In the genomic region with DNA sequence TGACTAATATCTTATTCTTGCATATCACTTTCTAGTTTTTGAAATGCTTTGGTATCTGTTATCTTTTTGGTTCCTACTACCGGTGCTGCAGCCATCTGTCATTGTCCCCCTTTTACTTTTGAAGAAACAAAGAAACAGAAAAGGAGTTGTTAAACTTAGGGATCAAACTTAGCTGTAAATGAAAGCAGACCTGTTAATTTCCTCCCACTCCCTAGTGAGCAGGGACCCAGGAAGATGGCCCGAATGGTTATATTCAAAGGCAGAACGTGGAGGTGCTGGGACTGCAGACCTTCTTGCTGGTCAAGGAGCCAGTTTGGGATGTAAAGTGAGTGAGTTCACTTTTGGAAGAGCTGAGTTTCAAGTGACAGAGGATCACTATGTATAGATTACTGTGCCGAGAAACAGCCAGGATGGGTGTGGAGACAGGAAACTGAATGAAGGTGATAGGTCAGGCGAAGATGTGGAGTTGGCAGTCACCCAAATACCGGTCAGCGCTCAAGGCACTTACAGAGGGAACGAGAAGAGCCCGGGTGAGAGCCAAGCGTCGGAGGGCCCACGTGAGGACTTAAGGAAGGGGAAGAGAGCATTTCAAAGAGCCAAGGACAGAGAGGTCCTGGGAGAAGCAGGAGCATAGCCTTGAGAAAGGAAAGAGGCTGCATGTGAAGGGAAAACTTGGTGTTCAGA, we compare ENCODE assay signal across 9 cellular contexts. TPM values are rescaled to one million over a fixed set of nuclear protein-coding genes. Genes with fewer than 3 reads are reported as not detected.
DNase-seq lines count a peak whose midpoint lies in the region; ATAC-seq lines count a peak whose summit lies in the region.
"Had no signal": no experiment of that assay in that cellular context is flagged by ENCODE, and none has a peak within 500 bp of the region (broad histone marks: within the 10 kb centered on the region; RNA-seq: fewer than 3 reads in every experiment).

No MANE protein-coding gene starts in this region.

- H2AK5ac ChIP-seq in neuronal stem cell (ENCODE audit: low read depth, low read length), result no peak overlapping the region

- H2AFZ ChIP-seq in neuronal stem cell (ENCODE audit: low read length), result peak overlapping the region; percentile 46

- H4K8ac ChIP-seq in neuronal stem cell (ENCODE audit: low read depth, low read length), result no peak overlapping the region

- H3K9ac ChIP-seq in neuronal stem cell (ENCODE audit: low read depth, low read length, poor library complexity), result no peak overlapping the region

- WGBS in neuronal stem cell (ENCODE audit: extremely low coverage in 2 of 2, insufficient read length in 2 of 2, insufficient replicate concordance in 1 of 2), 2 donors, result no CpG with 5 or more reads among the region's 12 CpGs

- no peak overlapping the region for H3K27ac ChIP-seq in neuronal stem cell (replicated peaks; ENCODE audit: low read length)
- H3K27ac ChIP-seq: 22Rv1 had no signal

- peaks cover 14% of the 10 kb centered on the region for H3K4me1 Mint-ChIP-seq in activated T-helper 17 cell treated with anti-CD3 and anti-CD28 coated beads, Interleukin-2, amount 50 U/mL, for 72 hours

- peak; percentile 37 for ATAC-seq in HG02973 (IDR thresholded peaks at IDR 0.05; ENCODE audit: unreplicated experiment)
- no peak for ATAC-seq in activated T-helper 17 cell treated with anti-CD3 and anti-CD28 coated beads, Interleukin-2, amount 50 U/mL, for 72 hours (replicated peaks)

- H3K9me3 ChIP-seq in neuronal stem cell (replicated peaks in 1 of 2; ENCODE audit: control insufficient read depth in 2 of 2, insufficient read depth in 1 of 2, low read depth in 1 of 2, low read length in 2 of 2), result peaks cover 0 to 2% of the 10 kb centered on the region in 2 donors

- no peak overlapping the region for H3K18ac ChIP-seq in neuronal stem cell (ENCODE audit: low read length)

- no peaks in the 10 kb centered on the region for H3K79me1 ChIP-seq in neuronal stem cell (ENCODE audit: low read depth, low read length)

- no peaks in the 10 kb centered on the region for H3K27me3 ChIP-seq in neuronal stem cell (ENCODE audit: control insufficient read depth in 3 of 3, insufficient read depth in 3 of 3, low read depth in 1 of 3, low read length in 3 of 3)

- no peak overlapping the region for H2BK15ac ChIP-seq in neuronal stem cell (ENCODE audit: low read length)

- peak overlapping the region; percentile 30 for H3K4me3 Mint-ChIP-seq in activated T-helper 17 cell treated with anti-CD3 and anti-CD28 coated beads, Interleukin-2, amount 50 U/mL, for 72 hours

- no peak overlapping the region for H3K27ac Mint-ChIP-seq in activated T-helper 17 cell treated with anti-CD3 and anti-CD28 coated beads, Interleukin-2, amount 50 U/mL, for 72 hours

- H3K36me3 Mint-ChIP-seq in activated T-helper 17 cell treated with anti-CD3 and anti-CD28 coated beads, Interleukin-2, amount 50 U/mL, for 72 hours (ENCODE audit: low read depth), result peaks cover 4% of the 10 kb centered on the region

- no peak overlapping the region for H3K4me2 ChIP-seq in neuronal stem cell (ENCODE audit: insufficient read depth, low read length, poor library complexity, severe bottlenecking)

- H2BK5ac ChIP-seq in neuronal stem cell (ENCODE audit: low read length), result no peak overlapping the region

- no peak overlapping the region for H2BK120ac ChIP-seq in neuronal stem cell (ENCODE audit: low read depth, low read length)

- H3K14ac ChIP-seq in neuronal stem cell (ENCODE audit: low read length), result no peak overlapping the region

- H3K23ac ChIP-seq in neuronal stem cell (ENCODE audit: low read depth, low read length, poor library complexity), result no peak overlapping the region

- H2BK12ac ChIP-seq in neuronal stem cell (ENCODE audit: low read length), result no peak overlapping the region

- no peaks in the 10 kb centered on the region for H3K36me3 ChIP-seq in neuronal stem cell (replicated peaks in 1 of 2; ENCODE audit: control insufficient read depth in 2 of 2, insufficient read depth in 2 of 2, low read length in 2 of 2)

- H3K4ac ChIP-seq in neuronal stem cell (ENCODE audit: low read length), result no peak overlapping the region

- no peaks in the 10 kb centered on the region for H3K27me3 Mint-ChIP-seq in activated T-helper 17 cell treated with anti-CD3 and anti-CD28 coated beads, Interleukin-2, amount 50 U/mL, for 72 hours

- DNase-seq in DMS 273 (lab: John Stamatoyannopoulos, UW; ENCODE audit: unreplicated experiment), result peak; percentile 8
- no peak for DNase-seq in DMS 273 treated with DMSO at 0.1 percent for 48 hours (lab: John Stamatoyannopoulos, UW)
- DNase-seq in neuronal stem cell (ENCODE audit: low spot score), result no peak
- no peak for DNase-seq in NCI-H524 (lab: John Stamatoyannopoulos, UW)
- no peak for DNase-seq in NCI-H146 (lab: John Stamatoyannopoulos, UW)
- DNase-seq in SKM-1 treated with dmso at 0.1 percent for 144 hours (lab: John Stamatoyannopoulos, UW; ENCODE audit: unreplicated experiment), result no peak

- H3K4me1 ChIP-seq in neuronal stem cell (ENCODE audit: control insufficient read depth in 2 of 2, insufficient read depth in 1 of 2, low read depth in 1 of 2, low read length in 2 of 2), result peaks cover 0 to 3% of the 10 kb centered on the region in 2 donors

- no peak overlapping the region for H4K91ac ChIP-seq in neuronal stem cell (ENCODE audit: low read depth, low read length, poor library complexity)

- no peak overlapping the region for H3K4me3 ChIP-seq in neuronal stem cell (ENCODE audit: low read length in 2 of 2)

- no peaks in the 10 kb centered on the region for H3K9me3 Mint-ChIP-seq in activated T-helper 17 cell treated with anti-CD3 and anti-CD28 coated beads, Interleukin-2, amount 50 U/mL, for 72 hours

RNA-seq across cellular contexts. Expression of a gene that starts 20.1 kb away (rescaled TPM):
- total RNA-seq in activated T-helper 17 cell treated with anti-CD3 and anti-CD28 coated beads, Interleukin-2, amount 50 U/mL, for 72 hours, result 10 to 100 TPM in 1 of 2 donors, 1 to 10 TPM in 1; 9.8 to 13.1 TPM
- polyA plus RNA-seq in neuronal stem cell (2013, experiment 1 of 2), result 2.8 TPM
- polyA plus RNA-seq in neuronal stem cell (2013, experiment 2 of 2), result 3.2 TPM
